ENCODE assay signal across 8 cellular contexts in genomic region chr18:13447621-13448020, GRCh38.
DNase-seq lines count a peak whose midpoint lies in the region; ATAC-seq and TF ChIP-seq lines count a peak whose summit lies in the region.

No MANE protein-coding gene starts in this region.

- ATAC-seq in HG02938 (IDR thresholded peaks at IDR 0.05; ENCODE audit: unreplicated experiment) (no peak), HG03095 (IDR thresholded peaks at IDR 0.05; ENCODE audit: unreplicated experiment) (no peak)

- peak overlapping the region; percentile 91 for H3K27ac Mint-ChIP-seq in osteocyte (ENCODE audit: unreplicated experiment)
- no peak overlapping the region for H3K27ac Mint-ChIP-seq in MCF 10A (ENCODE audit: low read depth, unreplicated experiment)

- BruUV-seq in MCF 10A (replicated peaks; lab: Mats Ljungman, UMichigan) = no TSS peak

- peak overlapping the region; percentile 56 for H3K4me3 Mint-ChIP-seq in osteocyte (ENCODE audit: unreplicated experiment)
- H3K4me3 Mint-ChIP-seq in MCF 10A (ENCODE audit: unreplicated experiment) = no peak overlapping the region

- H3K4me3 ChIP-seq in epithelial cell of proximal tubule (ENCODE audit: low read depth, low read length) = no peak overlapping the region

- CTCF ChIA-PET in MCF 10A (lab: Yijun Ruan, JAX) = no interaction called here

- DNase-seq in DMS79 (lab: John Stamatoyannopoulos, UW) = peak; percentile 44
- peak; percentile 63 for DNase-seq in NCI-H345 treated with DMSO at 0.1 percent for 48 hours (lab: John Stamatoyannopoulos, UW; ENCODE audit: unreplicated experiment)
- DNase-seq in epithelial cell of proximal tubule (ENCODE audit: low read depth) = peak; percentile 20
- no peak for DNase-seq in osteocyte (ENCODE audit: extremely low spot score, unreplicated experiment)
- DNase-seq in MCF 10A (ENCODE audit: unreplicated experiment) = no peak
- no peak for DNase-seq in NCI-H2196 (lab: John Stamatoyannopoulos, UW; ENCODE audit: unreplicated experiment)

- TF ChIP-seq CTCF in epithelial cell of proximal tubule (conservative IDR thresholded peaks at IDR 0.05; ENCODE audit: low read depth, low read length) = no peak
- no peak for TF ChIP-seq CTCF in osteocyte (IDR thresholded peaks at IDR 0.05)
- no peak for TF ChIP-seq CTCF in MCF 10A (IDR thresholded peaks at IDR 0.05; ENCODE audit: unreplicated experiment)

- peaks cover 51% of the 10 kb centered on the region for H3K4me1 Mint-ChIP-seq in osteocyte (ENCODE audit: unreplicated experiment)
- no peaks in the 10 kb centered on the region for H3K4me1 Mint-ChIP-seq in MCF 10A (ENCODE audit: insufficient read depth, unreplicated experiment)

- intact Hi-C loops in MCF 10A (cut with micrococcal nuclease) = no loop called here

- H3K36me3 Mint-ChIP-seq in osteocyte (ENCODE audit: unreplicated experiment) (no peaks in the 10 kb centered on the region), MCF 10A (ENCODE audit: insufficient read depth, unreplicated experiment) (peaks cover 4% of the 10 kb centered on the region)

- H3K9me3 Mint-ChIP-seq in osteocyte (ENCODE audit: unreplicated experiment) = no peaks in the 10 kb centered on the region
- peaks cover 18% of the 10 kb centered on the region for H3K9me3 Mint-ChIP-seq in MCF 10A (ENCODE audit: unreplicated experiment)

- POLR2A ChIA-PET in MCF 10A (lab: Yijun Ruan, JAX) = no interaction called here

- peaks cover 5% of the 10 kb centered on the region for H3K27me3 Mint-ChIP-seq in osteocyte (ENCODE audit: unreplicated experiment)
- H3K27me3 Mint-ChIP-seq in MCF 10A (ENCODE audit: insufficient read depth, unreplicated experiment) = no peaks in the 10 kb centered on the region

Comparison
In these comparisons a context has a peak if more than half of its experiments do, and no peak if none do; other contexts are left out.
1. DNase-seq: peak in DMS79 (single experiment), NCI-H345 treated with DMSO at 0.1 percent for 48 hours (single experiment) and epithelial cell of proximal tubule (single experiment); none in osteocyte (single experiment), MCF 10A (single experiment) and NCI-H2196 (single experiment).